In the genomic region with DNA sequence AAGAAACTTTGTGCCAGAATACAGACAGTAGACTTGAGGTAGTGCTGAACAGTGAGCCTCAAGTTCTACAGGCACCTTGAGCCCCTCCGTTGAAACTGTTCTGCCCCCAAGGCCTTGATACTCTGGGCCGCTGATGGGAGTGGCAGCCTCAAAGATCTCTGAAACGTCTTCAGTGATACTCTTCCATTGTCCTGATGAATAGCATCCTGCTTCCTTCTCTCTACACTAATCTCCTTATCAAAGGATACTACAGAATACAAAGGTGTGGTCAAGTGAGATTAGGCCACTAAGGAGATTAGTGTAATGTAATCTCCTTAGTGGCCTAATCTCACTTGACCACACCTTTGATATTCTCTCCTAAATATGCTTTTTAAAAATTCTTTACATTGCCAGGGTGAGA, we compare ENCODE assay signal across 25 cellular contexts.
"Had no signal": no experiment of that assay in that cellular context is flagged by ENCODE, and none has a peak within 500 bp of the region (broad histone marks: within the 10 kb centered on the region; RNA-seq: fewer than 3 reads in every experiment).

No MANE protein-coding gene starts in this region.

- FAIRE-seq: endometrium, islet of Langerhans, keratinocyte had no signal

- H3K36me3 Mint-ChIP-seq: naive thymus-derived CD4-positive, alpha-beta T cell had no signal

- H3K36me3 ChIP-seq: colonic mucosa, esophagus squamous epithelium, gastrocnemius medialis, heart right ventricle, left lung, lower lobe of right lung had no signal

- H3K27me3 ChIP-seq: colonic mucosa, esophagus squamous epithelium, gastrocnemius medialis, heart right ventricle, left lung had no signal

- H3K27ac ChIP-seq: colonic mucosa, epithelial cell of prostate, esophagus squamous epithelium, gastrocnemius medialis, heart right ventricle, left lung, lower lobe of right lung had no signal

- H3K9me3 ChIP-seq: colonic mucosa, esophagus squamous epithelium, gastrocnemius medialis, heart right ventricle, left lung, lower lobe of right lung had no signal

- H3K27me3 Mint-ChIP-seq: dendritic cell treated with granulocyte-macrophage colony-stimulating factor and Interleukin-4, amounts not matched to agents 40 ng/mL and 50 ng/mL, for 4 days; naive thymus-derived CD4-positive, alpha-beta T cell had no signal

- H3K4me3 ChIP-seq: colonic mucosa, esophagus squamous epithelium, gastrocnemius medialis, heart right ventricle, left lung, lower lobe of right lung had no signal

- ATAC-seq: esophagus mucosa, gastrocnemius medialis, heart right ventricle, left cardiac atrium, left lung, left ventricle myocardium superior had no signal

- H3K4me1 Mint-ChIP-seq: naive thymus-derived CD4-positive, alpha-beta T cell had no signal

- H3K27ac Mint-ChIP-seq: dendritic cell treated with granulocyte-macrophage colony-stimulating factor and Interleukin-4, amounts not matched to agents 40 ng/mL and 50 ng/mL, for 4 days; naive thymus-derived CD4-positive, alpha-beta T cell had no signal

- DNase-seq: colonic mucosa; cortex of kidney; effector CD8-positive, alpha-beta T cell; erythroblast; esophagus squamous epithelium; foreskin fibroblast; foreskin melanocyte; gastrocnemius medialis; glutamatergic neuron; head of caudate nucleus; heart right ventricle; hippocampal formation; left cardiac atrium; left lung; left ventricle myocardium superior; lower lobe of right lung; mesenchymal stem cell; midbrain; naive thymus-derived CD4-positive, alpha-beta T cell had no signal

- H3K4me1 ChIP-seq: colonic mucosa, esophagus squamous epithelium, gastrocnemius medialis, heart right ventricle, left lung, lower lobe of right lung had no signal

- H3K4me3 Mint-ChIP-seq: dendritic cell treated with granulocyte-macrophage colony-stimulating factor and Interleukin-4, amounts not matched to agents 40 ng/mL and 50 ng/mL, for 4 days; naive thymus-derived CD4-positive, alpha-beta T cell had no signal
